ENCODE assay signal across 1 cellular context in genomic region chr15:49645277-49645676, GRCh38.
TF ChIP-seq lines count a peak whose summit lies in the region.

No MANE protein-coding gene starts in this region.

TF ChIP-seq in HepG2, 621 proteins besides CTCF, POLR2A, EP300 and RAD21 (continued from another document):
- no peak for TF ChIP-seq BRF2 (CRISPR knock-in tag; IDR thresholded peaks at IDR 0.05)
